16 cellular contexts compared by ENCODE assay signal in genomic region chr14:30958555-30959407, GRCh38.
DNase-seq lines count a peak whose midpoint lies in the region; ATAC-seq, FAIRE-seq and TF ChIP-seq lines count a peak whose summit lies in the region.
"Had no signal": no experiment of that assay in that cellular context is flagged by ENCODE, and none has a peak within 500 bp of the region (broad histone marks: within the 10 kb centered on the region; RNA-seq: fewer than 3 reads in every experiment).

No MANE protein-coding gene starts in this region.

- H3K4me3 Mint-ChIP-seq in activated naive CD8-positive, alpha-beta T cell treated with anti-CD3 and anti-CD28 coated beads for 36 hours = no peak overlapping the region
- no peak overlapping the region for H3K4me3 Mint-ChIP-seq in activated naive CD8-positive, alpha-beta T cell treated with anti-CD3 and anti-CD28 coated beads, Interleukin-2, amount 50 U/mL, for 24 hours
- no peak overlapping the region for H3K4me3 Mint-ChIP-seq in WTC11
- H3K4me3 Mint-ChIP-seq in stimulated activated naive B cell treated with anti-CD40 and anti-IgM and Interleukin-4, amounts not matched to agents 10 μg/mL and 1 μg/mL and 100 μg/mL, for 72 hours = peak overlapping the region; percentile 36 to 39
- no peak overlapping the region for H3K4me3 Mint-ChIP-seq in naive thymus-derived CD8-positive, alpha-beta T cell
- H3K4me3 Mint-ChIP-seq: CD4-positive, CD25-positive, alpha-beta regulatory T cell had no signal

- CTCF ChIA-PET in WTC11 (lab: Charles Lee) = no interaction called here

- ATAC-seq in activated naive CD8-positive, alpha-beta T cell treated with anti-CD3 and anti-CD28 coated beads, Interleukin-2, amount 50 U/mL, for 24 hours = no peak
- ATAC-seq in HG02840 (IDR thresholded peaks at IDR 0.05; ENCODE audit: low FRiP score, unreplicated experiment) (peak; percentile 58), WTC11 (no peak)
- peak; percentile 63 to 69 for ATAC-seq in stimulated activated naive B cell treated with anti-CD40 and anti-IgM and Interleukin-4, amounts not matched to agents 10 μg/mL and 1 μg/mL and 100 μg/mL, for 72 hours (replicated peaks)
- ATAC-seq in naive thymus-derived CD8-positive, alpha-beta T cell = no peak

- TF ChIP-seq CTCF in WTC11 (IDR thresholded peaks at IDR 0.05) = no peak

- no peaks in the 10 kb centered on the region for H3K27me3 Mint-ChIP-seq in activated naive CD8-positive, alpha-beta T cell treated with anti-CD3 and anti-CD28 coated beads for 36 hours
- H3K27me3 Mint-ChIP-seq in activated naive CD8-positive, alpha-beta T cell treated with anti-CD3 and anti-CD28 coated beads, Interleukin-2, amount 50 U/mL, for 24 hours = no peaks in the 10 kb centered on the region
- H3K27me3 Mint-ChIP-seq in WTC11 (ENCODE audit: low read depth) = no peaks in the 10 kb centered on the region
- no peaks in the 10 kb centered on the region for H3K27me3 Mint-ChIP-seq in stimulated activated naive B cell treated with anti-CD40 and anti-IgM and Interleukin-4, amounts not matched to agents 10 μg/mL and 1 μg/mL and 100 μg/mL, for 72 hours
- no peaks in the 10 kb centered on the region for H3K27me3 Mint-ChIP-seq in naive thymus-derived CD8-positive, alpha-beta T cell
- H3K27me3 Mint-ChIP-seq: CD4-positive, CD25-positive, alpha-beta regulatory T cell had no signal

- POLR2A ChIA-PET in WTC11 (lab: Charles Lee) = interaction anchor here (0.9 kb wide), 1 partner anchor 10 kb away, joined by 3 read pairs; no protein-coding TSS in a partner anchor
- POLR2A ChIA-PET in naive thymus-derived CD8-positive, alpha-beta T cell (lab: Charles Lee) = no interaction called here

- peaks cover 17% of the 10 kb centered on the region for H3K36me3 Mint-ChIP-seq in activated naive CD8-positive, alpha-beta T cell treated with anti-CD3 and anti-CD28 coated beads for 36 hours
- H3K36me3 Mint-ChIP-seq in activated naive CD8-positive, alpha-beta T cell treated with anti-CD3 and anti-CD28 coated beads, Interleukin-2, amount 50 U/mL, for 24 hours (ENCODE audit: low read depth) = peaks cover 24% of the 10 kb centered on the region
- peaks cover 17% of the 10 kb centered on the region for H3K36me3 Mint-ChIP-seq in WTC11
- peaks cover 23 to 29% of the 10 kb centered on the region in 2 donors for H3K36me3 Mint-ChIP-seq in stimulated activated naive B cell treated with anti-CD40 and anti-IgM and Interleukin-4, amounts not matched to agents 10 μg/mL and 1 μg/mL and 100 μg/mL, for 72 hours
- peaks cover 5 to 52% (median 17%) of the 10 kb centered on the region in 3 donors for H3K36me3 Mint-ChIP-seq in naive thymus-derived CD8-positive, alpha-beta T cell

- H3K4me1 Mint-ChIP-seq in activated naive CD8-positive, alpha-beta T cell treated with anti-CD3 and anti-CD28 coated beads for 36 hours = peaks cover 31% of the 10 kb centered on the region
- peaks cover 38% of the 10 kb centered on the region for H3K4me1 Mint-ChIP-seq in activated naive CD8-positive, alpha-beta T cell treated with anti-CD3 and anti-CD28 coated beads, Interleukin-2, amount 50 U/mL, for 24 hours
- H3K4me1 Mint-ChIP-seq in WTC11 = peaks cover 16% of the 10 kb centered on the region
- H3K4me1 Mint-ChIP-seq in stimulated activated naive B cell treated with anti-CD40 and anti-IgM and Interleukin-4, amounts not matched to agents 10 μg/mL and 1 μg/mL and 100 μg/mL, for 72 hours = peaks cover 22 to 58% of the 10 kb centered on the region in 2 donors
- H3K4me1 Mint-ChIP-seq in naive thymus-derived CD8-positive, alpha-beta T cell = peaks cover 14 to 43% (median 34%) of the 10 kb centered on the region in 4 donors

- no peak for DNase-seq in activated naive CD8-positive, alpha-beta T cell treated with anti-CD3 and anti-CD28 coated beads for 36 hours
- no peak for DNase-seq in activated naive CD8-positive, alpha-beta T cell treated with anti-CD3 and anti-CD28 coated beads, Interleukin-2, amount 50 U/mL, for 24 hours
- DNase-seq in WTC11 (ENCODE audit: low spot score) (no peak), NCI-H1436 (lab: John Stamatoyannopoulos, UW) (no peak), urothelium cell line (ENCODE audit: low spot score) (no peak)
- no peak for DNase-seq in stimulated activated naive B cell treated with anti-CD40 and anti-IgM and Interleukin-4, amounts not matched to agents 10 μg/mL and 1 μg/mL and 100 μg/mL, for 72 hours
- no peak for DNase-seq in naive thymus-derived CD8-positive, alpha-beta T cell
- DNase-seq: CD4-positive, CD25-positive, alpha-beta regulatory T cell; heart right ventricle; kidney glomerular epithelial cell; NCI-H2029 treated with DMSO at 0.1 percent for 48 hours; NCI-H526 treated with DMSO at 0.1 percent for 48 hours; ovary; Peyer's patch; spleen had no signal

- peak overlapping the region; percentile 45 for H3K27ac Mint-ChIP-seq in activated naive CD8-positive, alpha-beta T cell treated with anti-CD3 and anti-CD28 coated beads for 36 hours
- H3K27ac Mint-ChIP-seq in activated naive CD8-positive, alpha-beta T cell treated with anti-CD3 and anti-CD28 coated beads, Interleukin-2, amount 50 U/mL, for 24 hours = no peak overlapping the region
- H3K27ac Mint-ChIP-seq in WTC11 = peak overlapping the region; percentile 55
- peak overlapping the region; percentile 47 for H3K27ac Mint-ChIP-seq in stimulated activated naive B cell treated with anti-CD40 and anti-IgM and Interleukin-4, amounts not matched to agents 10 μg/mL and 1 μg/mL and 100 μg/mL, for 72 hours
- peak overlapping the region in 2 of 10 donors; percentile 24 to 89 for H3K27ac Mint-ChIP-seq in naive thymus-derived CD8-positive, alpha-beta T cell

- peaks cover 5% of the 10 kb centered on the region for H3K9me3 Mint-ChIP-seq in activated naive CD8-positive, alpha-beta T cell treated with anti-CD3 and anti-CD28 coated beads for 36 hours
- H3K9me3 Mint-ChIP-seq in activated naive CD8-positive, alpha-beta T cell treated with anti-CD3 and anti-CD28 coated beads, Interleukin-2, amount 50 U/mL, for 24 hours = no peaks in the 10 kb centered on the region
- H3K9me3 Mint-ChIP-seq in WTC11 = no peaks in the 10 kb centered on the region
- H3K9me3 Mint-ChIP-seq in stimulated activated naive B cell treated with anti-CD40 and anti-IgM and Interleukin-4, amounts not matched to agents 10 μg/mL and 1 μg/mL and 100 μg/mL, for 72 hours = peaks cover 0 to 6% of the 10 kb centered on the region in 2 donors
- H3K9me3 Mint-ChIP-seq in naive thymus-derived CD8-positive, alpha-beta T cell = no peaks in the 10 kb centered on the region

- FAIRE-seq in urothelium cell line (lab: Jason Lieb, UNC) = no peak

TF ChIP-seq in WTC11, 78 proteins besides CTCF, POLR2A, EP300 and RAD21 (continues in another document):
- no peak for TF ChIP-seq USF2 (CRISPR knock-in tag; IDR thresholded peaks at IDR 0.05)
- TF ChIP-seq CREM (CRISPR knock-in tag; IDR thresholded peaks at IDR 0.05) = no peak
- 0 out of 2 replicates have a peak, but pooled peaks have one; percentile 19 for TF ChIP-seq ZNF121 (CRISPR knock-in tag; IDR thresholded peaks at IDR 0.05)
- no peak for TF ChIP-seq ZNF425 (CRISPR knock-in tag; conservative IDR thresholded peaks at IDR 0.05)
- TF ChIP-seq ATF2 (CRISPR knock-in tag; IDR thresholded peaks at IDR 0.05; ENCODE audit: borderline replicate concordance, low read depth) = no peak

Comparison
In these comparisons a context has a peak if more than half of its experiments do, and no peak if none do; other contexts are left out.
1. H3K4me3 Mint-ChIP-seq: peak in stimulated activated naive B cell treated with anti-CD40 and anti-IgM and Interleukin-4, amounts not matched to agents 10 μg/mL and 1 μg/mL and 100 μg/mL, for 72 hours (2 of 2); none in activated naive CD8-positive, alpha-beta T cell treated with anti-CD3 and anti-CD28 coated beads for 36 hours (single experiment), activated naive CD8-positive, alpha-beta T cell treated with anti-CD3 and anti-CD28 coated beads, Interleukin-2, amount 50 U/mL, for 24 hours (single experiment), WTC11 (single experiment) and naive thymus-derived CD8-positive, alpha-beta T cell (0 of 10).
2. ATAC-seq: peak in HG02840 (single experiment) and stimulated activated naive B cell treated with anti-CD40 and anti-IgM and Interleukin-4, amounts not matched to agents 10 μg/mL and 1 μg/mL and 100 μg/mL, for 72 hours (2 of 2); none in activated naive CD8-positive, alpha-beta T cell treated with anti-CD3 and anti-CD28 coated beads, Interleukin-2, amount 50 U/mL, for 24 hours (single experiment), WTC11 (single experiment) and naive thymus-derived CD8-positive, alpha-beta T cell (0 of 2).